In the genomic region with DNA sequence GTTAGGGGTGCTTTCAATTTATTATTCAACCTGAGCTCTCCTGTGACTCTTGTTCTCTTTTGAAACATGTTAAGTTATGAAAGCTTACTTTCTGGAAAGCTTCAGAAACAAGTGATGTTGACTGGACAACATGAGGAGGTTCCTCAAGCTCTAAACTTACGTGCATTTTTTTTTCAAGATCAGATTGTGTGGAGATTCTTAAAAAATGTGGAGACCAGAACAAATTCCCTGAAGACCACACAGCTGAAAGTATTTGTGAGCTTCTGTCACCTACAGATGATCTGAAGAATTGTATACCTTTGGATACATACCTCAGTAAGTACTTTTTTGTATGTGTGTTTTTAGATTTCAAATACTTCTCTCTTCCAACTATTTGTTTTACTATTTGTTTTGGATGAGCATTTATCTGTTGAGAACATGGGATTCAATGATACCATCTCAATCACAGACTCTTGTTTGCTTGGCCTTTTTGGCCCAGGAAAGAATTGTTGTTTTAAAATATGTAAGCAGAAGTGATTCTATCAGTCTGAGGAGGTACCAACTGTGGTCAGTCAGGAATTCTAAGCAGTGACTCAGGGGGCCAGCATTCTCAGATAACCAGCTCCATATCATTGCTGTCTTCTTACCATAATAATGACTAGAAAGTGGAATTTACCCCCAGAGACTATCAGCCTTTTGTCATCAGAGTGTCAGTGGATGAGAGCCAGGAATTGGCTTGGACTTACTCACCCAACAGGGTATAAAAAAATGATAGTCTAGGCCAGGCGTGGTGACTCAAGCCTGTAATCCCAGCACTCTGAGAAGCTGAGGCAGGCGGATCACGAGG, we compare ENCODE assay signal across 9 cellular contexts. TPM values are rescaled to one million over a fixed set of nuclear protein-coding genes. Genes with fewer than 3 reads are reported as not detected.
DNase-seq lines count a peak whose midpoint lies in the region; TF ChIP-seq lines count a peak whose summit lies in the region.
"Had no signal": no experiment of that assay in that cellular context is flagged by ENCODE, and none has a peak within 500 bp of the region (broad histone marks: within the 10 kb centered on the region; RNA-seq: fewer than 3 reads in every experiment).

No MANE protein-coding gene starts in this region.

- H3K4me1 ChIP-seq in sigmoid colon: peaks cover 0 to 4% (median 0%) of the 10 kb centered on the region in 4 donors

- H3K9me3 ChIP-seq in sigmoid colon: no peaks in the 10 kb centered on the region

- intact Hi-C loops in sigmoid colon (cut with DNase I): loop anchor here (2.0 to 5.0 kb wide), 2 partner anchors 89 to 225 kb away; partner anchors contain the start of gene CLTA

- no peak for TF ChIP-seq EP300 in sigmoid colon (IDR thresholded peaks at IDR 0.05)

- no peak for TF ChIP-seq POLR2A in sigmoid colon (IDR thresholded peaks at IDR 0.05)

- peaks cover 0 to 11% (median 0%) of the 10 kb centered on the region in 4 donors for H3K36me3 ChIP-seq in sigmoid colon

- H3K4me3 ChIP-seq in sigmoid colon: no peak overlapping the region
- H3K4me3 ChIP-seq: GM12878 had no signal

- WGBS in sigmoid colon, 2 donors: 31 to 79% methylated on average over 4 of the region's 4 CpGs

- H3K27ac ChIP-seq in sigmoid colon: peak overlapping the region in 2 of 4 donors; percentile 21 to 37

- DNase-seq in ELR (ENCODE audit: low read depth) (peak; percentile 99), RPMI7951 (ENCODE audit: low read depth) (peak; percentile 98), fibroblast of peridontal ligament (ENCODE audit: extremely low read depth) (peak; percentile 97), renal cortical epithelial cell (ENCODE audit: low read depth) (peak; percentile 94), sigmoid colon (no peak), KG1 (lab: John Stamatoyannopoulos, UW) (no peak)
- DNase-seq in stimulated activated naive CD4-positive, alpha-beta T cell (lab: John Stamatoyannopoulos, UW): no peak
- DNase-seq in stimulated activated CD8-positive, alpha-beta memory T cell treated with anti-CD3 and anti-CD28 coated beads, Interleukin-4, amount 100 ng/mL, for 48 hours: no peak

- no peaks in the 10 kb centered on the region for H3K27me3 ChIP-seq in sigmoid colon

- no peak for TF ChIP-seq CTCF in sigmoid colon (IDR thresholded peaks at IDR 0.05)

RNA-seq across cellular contexts. Expression of gene GLIPR2, which starts 34.4 kb away (rescaled TPM):
- total RNA-seq in RPMI7951 (2014; rRNA removed; shearing (Covaris generic)): 7.2 and 9.3 TPM in 2 replicates
- total RNA-seq in renal cortical epithelial cell: 33.5 and 73.1 TPM in 2 replicates
- total RNA-seq in sigmoid colon: 10 to 100 TPM; 57.3 to 90.6 (median 77.6) TPM
- 10 to 100 TPM; 29.8 to 42.0 (median 32.5) TPM for polyA plus RNA-seq in sigmoid colon

Comparison
In these comparisons a context has a peak if more than half of its experiments do, and no peak if none do; other contexts are left out.
1. DNase-seq: peak in ELR (single experiment), RPMI7951 (single experiment), fibroblast of peridontal ligament (single experiment) and renal cortical epithelial cell (single experiment); none in stimulated activated naive CD4-positive, alpha-beta T cell (0 of 6), stimulated activated CD8-positive, alpha-beta memory T cell treated with anti-CD3 and anti-CD28 coated beads, Interleukin-4, amount 100 ng/mL, for 48 hours (single experiment), sigmoid colon (single experiment) and KG1 (single experiment).